ENCODE assay signal across 11 cellular contexts in the genomic region with DNA sequence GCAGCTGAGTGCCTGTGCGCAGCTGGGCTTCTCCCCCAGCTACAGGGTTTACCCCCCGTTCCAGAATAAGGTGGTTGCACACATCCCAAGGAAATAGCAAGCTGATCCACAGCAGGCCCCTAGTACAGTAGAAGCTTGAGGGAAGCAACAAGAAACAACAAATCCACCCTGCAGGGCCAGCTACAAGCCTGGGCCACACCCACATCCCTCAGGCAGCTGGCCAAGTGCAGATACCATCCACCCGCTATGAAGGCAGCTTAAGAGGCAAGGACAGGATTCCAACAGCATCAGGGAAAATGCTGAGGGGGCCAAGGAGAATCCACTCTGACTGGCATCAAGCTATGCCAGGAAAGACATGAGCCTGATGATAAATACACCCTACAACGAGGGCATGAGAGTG.
DNase-seq lines count a peak whose midpoint lies in the region; ATAC-seq and TF ChIP-seq lines count a peak whose summit lies in the region.
"Had no signal": no experiment of that assay in that cellular context is flagged by ENCODE, and none has a peak within 500 bp of the region (broad histone marks: within the 10 kb centered on the region; RNA-seq: fewer than 3 reads in every experiment).

No MANE protein-coding gene starts in this region.

- ATAC-seq in omental fat pad (ENCODE audit: low FRiP score) (peak; percentile 64), HG03039 (IDR thresholded peaks at IDR 0.05; ENCODE audit: unreplicated experiment) (no peak)

- H3K27me3 Mint-ChIP-seq in activated CD4-positive, alpha-beta memory T cell treated with anti-CD3 and anti-CD28 coated beads for 36 hours, result no peaks in the 10 kb centered on the region

- intact Hi-C loops in activated CD4-positive, alpha-beta memory T cell treated with anti-CD3 and anti-CD28 coated beads for 36 hours (cut with micrococcal nuclease), result no loop called here

- no peak overlapping the region for H3K4me3 ChIP-seq in fibroblast of the aortic adventitia (ENCODE audit: low read depth, low read length)

- no peaks in the 10 kb centered on the region for H3K4me1 Mint-ChIP-seq in activated CD4-positive, alpha-beta memory T cell treated with anti-CD3 and anti-CD28 coated beads for 36 hours (ENCODE audit: low read depth)

- DNase-seq in Ammon's horn (ENCODE audit: low spot score) (peak; percentile 45), NCI-H226 (peak; percentile 64), fibroblast of the aortic adventitia (ENCODE audit: low read depth) (peak; percentile 55), omental fat pad (ENCODE audit: low spot score) (no peak), medulla oblongata (ENCODE audit: extremely low spot score) (no peak), SKM-1 treated with dmso at 0.1 percent for 144 hours (lab: John Stamatoyannopoulos, UW; ENCODE audit: unreplicated experiment) (no peak)
- no peak for DNase-seq in activated CD4-positive, alpha-beta memory T cell treated with anti-CD3 and anti-CD28 coated beads for 36 hours
- DNase-seq: Caco-2; NCI-H1105; stimulated activated CD4-positive, alpha-beta T cell treated with anti-CD3 and anti-CD28 coated beads, Interleukin-15, amount 100 ng/mL, for 24 hours had no signal

- TF ChIP-seq CTCF in fibroblast of the aortic adventitia (IDR thresholded peaks at IDR 0.05; ENCODE audit: insufficient read depth, low read length) (no peak), omental fat pad (IDR thresholded peaks at IDR 0.05) (no peak)

- H3K36me3 Mint-ChIP-seq in activated CD4-positive, alpha-beta memory T cell treated with anti-CD3 and anti-CD28 coated beads for 36 hours, result no peaks in the 10 kb centered on the region

- no peak overlapping the region for H3K4me3 Mint-ChIP-seq in activated CD4-positive, alpha-beta memory T cell treated with anti-CD3 and anti-CD28 coated beads for 36 hours

- POLR2A ChIA-PET in activated CD4-positive, alpha-beta memory T cell treated with anti-CD3 and anti-CD28 coated beads for 36 hours (lab: Charles Lee), result no interaction called here

- CTCF ChIA-PET in activated CD4-positive, alpha-beta memory T cell treated with anti-CD3 and anti-CD28 coated beads for 36 hours (lab: Charles Lee), result no interaction called here

- no peak overlapping the region for H3K27ac Mint-ChIP-seq in activated CD4-positive, alpha-beta memory T cell treated with anti-CD3 and anti-CD28 coated beads for 36 hours

- H3K9me3 Mint-ChIP-seq in activated CD4-positive, alpha-beta memory T cell treated with anti-CD3 and anti-CD28 coated beads for 36 hours, result no peaks in the 10 kb centered on the region

Comparison
In these comparisons a context has a peak if more than half of its experiments do, and no peak if none do; other contexts are left out.
1. DNase-seq: peak in Ammon's horn (single experiment), NCI-H226 (single experiment) and fibroblast of the aortic adventitia (single experiment); none in omental fat pad (single experiment), medulla oblongata (single experiment), activated CD4-positive, alpha-beta memory T cell treated with anti-CD3 and anti-CD28 coated beads for 36 hours (single experiment) and SKM-1 treated with dmso at 0.1 percent for 144 hours (single experiment).